In genomic region chr10:32153931-32154330, GRCh38 we compare ENCODE assay signal across 24 cellular contexts.
"Had no signal": no experiment of that assay in that cellular context is flagged by ENCODE, and none has a peak within 500 bp of the region (broad histone marks: within the 10 kb centered on the region; RNA-seq: fewer than 3 reads in every experiment).

No MANE protein-coding gene starts in this region.

- H3K27me3 Mint-ChIP-seq: activated CD4-positive, alpha-beta T cell treated with anti-CD3 and anti-CD28 coated beads, Interleukin-2, amount 10 ng/mL, durations not matched to agents 7 days and 5 days; activated CD8-positive, alpha-beta T cell treated with anti-CD3 and anti-CD28 coated beads for 36 hours; activated naive CD4-positive, alpha-beta T cell treated with anti-CD3 and anti-CD28 coated beads, Interleukin-2, amount 50 U/mL, for 24 hours; activated naive CD8-positive, alpha-beta T cell treated with anti-CD3 and anti-CD28 coated beads, Interleukin-2, amount 50 U/mL, for 24 hours; activated T-helper 17 cell treated with anti-CD3 and anti-CD28 coated beads, Interleukin-2, amount 50 U/mL, for 72 hours; T-helper 17 cell had no signal

- H3K27me3 ChIP-seq: colonic mucosa, gastrocnemius medialis, testis, transverse colon had no signal

- DNase-seq: activated CD4-positive, alpha-beta T cell treated with anti-CD3 and anti-CD28 coated beads for 1 hour; activated CD4-positive, alpha-beta T cell treated with anti-CD3 and anti-CD28 coated beads, Interleukin-2, amount 10 ng/mL, durations not matched to agents 7 days and 5 days; activated CD8-positive, alpha-beta T cell treated with anti-CD3 and anti-CD28 coated beads for 36 hours; activated naive CD8-positive, alpha-beta T cell treated with anti-CD3 and anti-CD28 coated beads, Interleukin-2, amount 50 U/mL, for 24 hours; activated T-cell treated with anti-CD3 and anti-CD28 coated beads, Interleukin-2, amount 50 U/mL, for 4 hours; colonic mucosa; effector CD8-positive, alpha-beta T cell; gastrocnemius medialis; glutamatergic neuron; islet precursor cell; left ventricle myocardium inferior; mucosa of descending colon; right cardiac atrium; stimulated activated CD4-positive, alpha-beta T cell treated with anti-CD3 and anti-CD28 coated beads, Interleukin-2, amount 100 ng/mL, for 48 hours; stimulated activated naive CD4-positive, alpha-beta T cell treated with Interleukin-2 at 50 U/mL for 16 hours; T-helper 17 cell; T1000; testis; transverse colon had no signal

- ATAC-seq: activated CD8-positive, alpha-beta T cell treated with anti-CD3 and anti-CD28 coated beads for 36 hours; activated naive CD8-positive, alpha-beta T cell treated with anti-CD3 and anti-CD28 coated beads, Interleukin-2, amount 50 U/mL, for 24 hours; activated T-cell treated with anti-CD3 and anti-CD28 coated beads, Interleukin-2, amount 50 U/mL, for 4 hours; activated T-helper 17 cell treated with anti-CD3 and anti-CD28 coated beads, Interleukin-2, amount 50 U/mL, for 72 hours; gastrocnemius medialis; mucosa of descending colon; natural killer cell treated with Interleukin-12 subunit alpha and Interleukin-12 subunit beta and Interleukin-15 and Interleukin-18, amount 100 ng/mL, for 72 hours; right cardiac atrium; T-helper 17 cell; WTC11 had no signal

- H3K4me1 ChIP-seq: testis had no signal

- H3K27ac ChIP-seq: colonic mucosa, gastrocnemius medialis, left ventricle myocardium inferior, testis, transverse colon had no signal

- H3K9me3 ChIP-seq: colonic mucosa, gastrocnemius medialis, mucosa of descending colon, testis had no signal

- H3K27ac Mint-ChIP-seq: activated CD4-positive, alpha-beta T cell treated with anti-CD3 and anti-CD28 coated beads, Interleukin-2, amount 10 ng/mL, durations not matched to agents 7 days and 5 days; activated CD8-positive, alpha-beta T cell treated with anti-CD3 and anti-CD28 coated beads for 36 hours; activated naive CD4-positive, alpha-beta T cell treated with anti-CD3 and anti-CD28 coated beads, Interleukin-2, amount 50 U/mL, for 24 hours; activated naive CD8-positive, alpha-beta T cell treated with anti-CD3 and anti-CD28 coated beads, Interleukin-2, amount 50 U/mL, for 24 hours; activated T-helper 17 cell treated with anti-CD3 and anti-CD28 coated beads, Interleukin-2, amount 50 U/mL, for 72 hours; natural killer cell treated with Interleukin-12 subunit alpha and Interleukin-12 subunit beta and Interleukin-15 and Interleukin-18, amount 100 ng/mL, for 72 hours; T-helper 17 cell; WTC11 had no signal

- H3K9me3 Mint-ChIP-seq: activated naive CD4-positive, alpha-beta T cell treated with anti-CD3 and anti-CD28 coated beads, Interleukin-2, amount 50 U/mL, for 24 hours; natural killer cell treated with Interleukin-12 subunit alpha and Interleukin-12 subunit beta and Interleukin-15 and Interleukin-18, amount 100 ng/mL, for 72 hours had no signal

- H3K4me3 ChIP-seq: colonic mucosa, gastrocnemius medialis, left ventricle myocardium inferior, lung, mucosa of descending colon, testis, transverse colon had no signal

- H3K36me3 ChIP-seq: colonic mucosa, gastrocnemius medialis, left ventricle myocardium inferior, transverse colon had no signal

- H3K4me3 Mint-ChIP-seq: activated CD4-positive, alpha-beta T cell treated with anti-CD3 and anti-CD28 coated beads, Interleukin-2, amount 10 ng/mL, durations not matched to agents 7 days and 5 days; activated CD8-positive, alpha-beta T cell treated with anti-CD3 and anti-CD28 coated beads for 36 hours; activated naive CD4-positive, alpha-beta T cell treated with anti-CD3 and anti-CD28 coated beads, Interleukin-2, amount 50 U/mL, for 24 hours; activated naive CD8-positive, alpha-beta T cell treated with anti-CD3 and anti-CD28 coated beads, Interleukin-2, amount 50 U/mL, for 24 hours; activated T-cell treated with anti-CD3 and anti-CD28 coated beads, Interleukin-2, amount 50 U/mL, for 4 hours; activated T-helper 17 cell treated with anti-CD3 and anti-CD28 coated beads, Interleukin-2, amount 50 U/mL, for 72 hours; natural killer cell treated with Interleukin-12 subunit alpha and Interleukin-12 subunit beta and Interleukin-15 and Interleukin-18, amount 100 ng/mL, for 72 hours; T-helper 17 cell; WTC11 had no signal
